ENCODE assay signal across 33 cellular contexts in genomic region chr1:201064806-201065205, GRCh38. TPM values are rescaled to one million over a fixed set of nuclear protein-coding genes. Genes with fewer than 3 reads are reported as not detected.
"Had no signal": no experiment of that assay in that cellular context is flagged by ENCODE, and none has a peak within 500 bp of the region (broad histone marks: within the 10 kb centered on the region; RNA-seq: fewer than 3 reads in every experiment).

No MANE protein-coding gene starts in this region.

- DNase-seq: naive B cell; naive thymus-derived CD8-positive, alpha-beta T cell; nephron progenitor cell; occipital lobe; pancreas; retina; right lobe of liver; spleen; stimulated activated CD4-positive, alpha-beta T cell treated with anti-CD3 and anti-CD28 coated beads, Interleukin-12 subunit alpha, Interleukin-12 subunit beta, amount 100 ng/mL, for 4 hours; stimulated activated CD4-positive, alpha-beta T cell treated with anti-CD3 and anti-CD28 coated beads, Interleukin-1b, Interleukin-23, amount 100 ng/mL, for 48 hours; stimulated activated CD4-positive, alpha-beta T cell treated with anti-CD3 and anti-CD28 coated beads, Interleukin-4, amount 100 ng/mL, for 1 hour; stimulated activated CD4-positive, alpha-beta T cell treated with anti-CD3 and anti-CD28 coated beads, Interleukin-4, amount 100 ng/mL, for 4 hours; stimulated activated CD8-positive, alpha-beta memory T cell treated with anti-CD3 and anti-CD28 coated beads, Interleukin-4, amount 100 ng/mL, for 48 hours; stimulated activated naive B cell treated with anti-CD40 and anti-IgM and Interleukin-4, amounts not matched to agents 10 μg/mL and 1 μg/mL and 100 μg/mL, for 72 hours; stimulated activated naive CD4-positive, alpha-beta T cell treated with Interleukin-2 at 50 U/mL for 16 hours; stomach; thyroid gland; trophoblast cell; upper lobe of left lung had no signal

- H3K4me3 ChIP-seq: pancreas, prostate gland, right atrium auricular region, right lobe of liver, skin epidermis, smooth muscle cell, spleen, stomach, thoracic aorta, thyroid gland, tibial nerve, upper lobe of left lung, vagina had no signal

- H3K9me3 ChIP-seq: pancreas, prostate gland, right atrium auricular region, right lobe of liver, spleen, stomach, thoracic aorta, thyroid gland, tibial nerve, upper lobe of left lung, vagina had no signal

- H3K4me1 Mint-ChIP-seq: naive thymus-derived CD8-positive, alpha-beta T cell; stimulated activated naive B cell treated with anti-CD40 and anti-IgM and Interleukin-4, amounts not matched to agents 10 μg/mL and 1 μg/mL and 100 μg/mL, for 72 hours had no signal

- H3K36me3 Mint-ChIP-seq: naive B cell; naive thymus-derived CD8-positive, alpha-beta T cell; natural killer cell treated with Interleukin-12 subunit alpha and Interleukin-12 subunit beta and Interleukin-15 and Interleukin-18, amount 100 ng/mL, for 72 hours; stimulated activated naive B cell treated with anti-CD40 and anti-IgM and Interleukin-4, amounts not matched to agents 10 μg/mL and 1 μg/mL and 100 μg/mL, for 72 hours had no signal

- H3K4me3 Mint-ChIP-seq: naive B cell; naive thymus-derived CD8-positive, alpha-beta T cell; natural killer cell treated with Interleukin-12 subunit alpha and Interleukin-12 subunit beta and Interleukin-15 and Interleukin-18, amount 100 ng/mL, for 72 hours; nephron progenitor cell; neural crest cell; stimulated activated naive B cell treated with anti-CD40 and anti-IgM and Interleukin-4, amounts not matched to agents 10 μg/mL and 1 μg/mL and 100 μg/mL, for 72 hours; stimulated activated naive CD8-positive, alpha-beta T cell treated with anti-CD3 and anti-CD28 coated beads, Interleukin-15, Interleukin-2, amounts not matched to agents 100 ng/mL and 50 ng/mL, for 24 hours had no signal

- H3K4me2 ChIP-seq: smooth muscle cell had no signal

- H3K4me1 ChIP-seq: pancreas, prostate gland, spleen, tibial nerve, vagina had no signal

- H3K9me3 Mint-ChIP-seq: naive B cell; naive thymus-derived CD8-positive, alpha-beta T cell; natural killer cell treated with Interleukin-12 subunit alpha and Interleukin-12 subunit beta and Interleukin-15 and Interleukin-18, amount 100 ng/mL, for 72 hours; nephron progenitor cell; neural crest cell; stimulated activated naive B cell treated with anti-CD40 and anti-IgM and Interleukin-4, amounts not matched to agents 10 μg/mL and 1 μg/mL and 100 μg/mL, for 72 hours; stimulated activated naive CD8-positive, alpha-beta T cell treated with anti-CD3 and anti-CD28 coated beads, Interleukin-15, Interleukin-2, amounts not matched to agents 100 ng/mL and 50 ng/mL, for 24 hours had no signal

- ATAC-seq: naive thymus-derived CD8-positive, alpha-beta T cell; natural killer cell treated with Interleukin-12 subunit alpha and Interleukin-12 subunit beta and Interleukin-15 and Interleukin-18, amount 100 ng/mL, for 72 hours; pancreas; right lobe of liver; stimulated activated naive B cell treated with anti-CD40 and anti-IgM and Interleukin-4, amounts not matched to agents 10 μg/mL and 1 μg/mL and 100 μg/mL, for 72 hours had no signal

- H3K27me3 ChIP-seq: pancreas, right atrium auricular region, right lobe of liver, thyroid gland, tibial nerve, upper lobe of left lung, vagina had no signal

- H3K36me3 ChIP-seq: pancreas, prostate gland, right atrium auricular region, right lobe of liver, spleen, stomach, thoracic aorta, thyroid gland, tibial nerve, upper lobe of left lung, vagina had no signal

- H3K27ac ChIP-seq: pancreas, prostate gland, right atrium auricular region, right lobe of liver, skin epidermis, spleen, stomach, thoracic aorta, thyroid gland, tibial nerve, upper lobe of left lung, vagina had no signal

- H3K27ac Mint-ChIP-seq: naive B cell; naive thymus-derived CD8-positive, alpha-beta T cell; natural killer cell treated with Interleukin-12 subunit alpha and Interleukin-12 subunit beta and Interleukin-15 and Interleukin-18, amount 100 ng/mL, for 72 hours; nephron progenitor cell; stimulated activated naive B cell treated with anti-CD40 and anti-IgM and Interleukin-4, amounts not matched to agents 10 μg/mL and 1 μg/mL and 100 μg/mL, for 72 hours; stimulated activated naive CD8-positive, alpha-beta T cell treated with anti-CD3 and anti-CD28 coated beads, Interleukin-15, Interleukin-2, amounts not matched to agents 100 ng/mL and 50 ng/mL, for 24 hours had no signal

RNA-seq across cellular contexts. Expression of gene CACNA1S, which starts 47.4 kb away (rescaled TPM):
- total RNA-seq: naive thymus-derived CD8-positive, alpha-beta T cell; natural killer cell treated with Interleukin-12 subunit alpha and Interleukin-12 subunit beta and Interleukin-15 and Interleukin-18, amount 100 ng/mL, for 72 hours; osteocyte; pancreas; pulmonary artery endothelial cell; right atrium auricular region; smooth muscle cell; subcutaneous adipose tissue; thoracic aorta; thyroid gland; tibial nerve; ureter; vagina had no signal
- polyA plus RNA-seq: naive thymus-derived CD8-positive, alpha-beta T cell; smooth muscle cell; stomach had no signal
